ENCODE assay signal across 14 cellular contexts in genomic region chr12:15662303-15662980, GRCh38.
DNase-seq lines count a peak whose midpoint lies in the region; ATAC-seq and TF ChIP-seq lines count a peak whose summit lies in the region.
"Had no signal": no experiment of that assay in that cellular context is flagged by ENCODE, and none has a peak within 500 bp of the region (broad histone marks: within the 10 kb centered on the region; RNA-seq: fewer than 3 reads in every experiment).

No MANE protein-coding gene starts in this region.

- H3K27ac ChIP-seq in SK-N-SH (ENCODE audit: low read depth in 2 of 2, low read length in 1 of 2) (peak overlapping the region in 1 of 2 experiments; percentile 89; a peak in 2 of 4 replicates), gastroesophageal sphincter (no peak overlapping the region), psoas muscle (no peak overlapping the region)
- H3K27ac ChIP-seq: lower lobe of right lung, VCaP had no signal

- ATAC-seq in gastroesophageal sphincter (no peak), psoas muscle (no peak)
- ATAC-seq in activated CD4-positive, alpha-beta T cell treated with anti-CD3 and anti-CD28 coated beads for 36 hours, result no peak
- ATAC-seq: lower lobe of right lung had no signal

- H3F3A ChIP-seq in SK-N-SH (replicated peaks; ENCODE audit: insufficient read depth), result peaks cover 34% of the 10 kb centered on the region

- CTCF ChIA-PET in SK-N-SH (lab: Yijun Ruan, JAX), result interaction anchor here (1.6 to 1.8 kb wide), 2 partner anchors 28 to 72 kb away, joined by 4 to 5 read pairs; no protein-coding TSS in a partner anchor
- CTCF ChIA-PET in activated CD4-positive, alpha-beta T cell treated with anti-CD3 and anti-CD28 coated beads for 36 hours (lab: Charles Lee), result no interaction called here

- POLR2A ChIA-PET in SK-N-SH (lab: Yijun Ruan, JAX), result no interaction called here
- POLR2A ChIA-PET in activated CD4-positive, alpha-beta T cell treated with anti-CD3 and anti-CD28 coated beads for 36 hours (lab: Charles Lee), result no interaction called here

- no peak overlapping the region; the same call in 1 of the 2 replicates for H2AFZ ChIP-seq in SK-N-SH (ENCODE audit: low read depth)

- no peak overlapping the region for H3K4me3 ChIP-seq in SK-N-SH (ENCODE audit: low read depth in 2 of 2, low read length in 1 of 2)
- no peak overlapping the region for H3K4me3 ChIP-seq in skeletal muscle cell (ENCODE audit: low read depth, low read length)
- H3K4me3 ChIP-seq in gastroesophageal sphincter, result no peak overlapping the region
- no peak overlapping the region for H3K4me3 ChIP-seq in psoas muscle
- H3K4me3 ChIP-seq: lower lobe of right lung had no signal

- DNase-seq in ELR (ENCODE audit: low read depth) (peak; percentile 97), SK-N-SH (no peak), fibroblast of peridontal ligament (ENCODE audit: extremely low read depth) (peak; percentile 94), skeletal muscle cell (ENCODE audit: low read depth) (peak; percentile 76), NCI-H2029 (lab: John Stamatoyannopoulos, UW) (no peak), psoas muscle (no peak)
- no peak for DNase-seq in activated CD4-positive, alpha-beta T cell treated with anti-CD3 and anti-CD28 coated beads for 36 hours
- DNase-seq: activated effector memory CD4-positive, alpha-beta T cell treated with Interleukin-2 at 50 U/mL for 16 hours; DMS153; H9; lower lobe of right lung; NCI-H1417 treated with DMSO at 0.1 percent for 48 hours had no signal

- H3K27me3 ChIP-seq in SK-N-SH (ENCODE audit: insufficient read depth), result no peaks in the 10 kb centered on the region
- no peaks in the 10 kb centered on the region for H3K27me3 ChIP-seq in gastroesophageal sphincter
- H3K27me3 ChIP-seq in psoas muscle (ENCODE audit: insufficient read depth in 3 of 3, low read length in 2 of 3), result no peaks in the 10 kb centered on the region

- H3K79me2 ChIP-seq in SK-N-SH (ENCODE audit: insufficient read depth), result no peaks in the 10 kb centered on the region

- H3K4me1 ChIP-seq in SK-N-SH (ENCODE audit: control insufficient read depth in 1 of 2, insufficient read depth in 2 of 2, low read depth in 1 of 2, low read length in 1 of 2) (peaks cover 0 to 19% of the 10 kb centered on the region in 2 experiments; a peak in 3 of 4 replicates), gastroesophageal sphincter (no peaks in the 10 kb centered on the region), psoas muscle (no peaks in the 10 kb centered on the region)
- H3K4me1 ChIP-seq: lower lobe of right lung had no signal

- no peak overlapping the region for H3K27ac Mint-ChIP-seq in activated CD4-positive, alpha-beta T cell treated with anti-CD3 and anti-CD28 coated beads for 36 hours
- H3K27ac Mint-ChIP-seq: H9 had no signal

- no peaks in the 10 kb centered on the region for H3K9me2 ChIP-seq in SK-N-SH

- H3K9ac ChIP-seq in SK-N-SH, result peak overlapping the region; percentile 41; the same call in 1 of the 2 replicates

- no peaks in the 10 kb centered on the region for H3K36me3 Mint-ChIP-seq in activated CD4-positive, alpha-beta T cell treated with anti-CD3 and anti-CD28 coated beads for 36 hours (ENCODE audit: low read depth)

- peak overlapping the region; percentile 55; the same call in 1 of the 2 replicates for H3K4me2 ChIP-seq in SK-N-SH

- no peaks in the 10 kb centered on the region for H4K20me1 ChIP-seq in SK-N-SH (ENCODE audit: insufficient read depth)

- TF ChIP-seq EP300 in SK-N-SH (IDR thresholded peaks at IDR 0.05; ENCODE audit: borderline replicate concordance in 1 of 2, low read depth in 1 of 2, low read length in 1 of 2) (peak in 1 of 2 experiments; percentile 75; a peak in 2 of 4 replicates), gastroesophageal sphincter (IDR thresholded peaks at IDR 0.05) (no peak)

- no peaks in the 10 kb centered on the region for H3K9me3 Mint-ChIP-seq in activated CD4-positive, alpha-beta T cell treated with anti-CD3 and anti-CD28 coated beads for 36 hours (ENCODE audit: low read depth)
- H3K9me3 Mint-ChIP-seq: H9 had no signal

- H3K9me3 ChIP-seq in SK-N-SH (no peaks in the 10 kb centered on the region), gastroesophageal sphincter (no peaks in the 10 kb centered on the region), psoas muscle (no peaks in the 10 kb centered on the region)
- H3K9me3 ChIP-seq: lower lobe of right lung had no signal

- no peak for TF ChIP-seq RAD21 in SK-N-SH (IDR thresholded peaks at IDR 0.05; ENCODE audit: low read length)

- no peaks in the 10 kb centered on the region for H3K27me3 Mint-ChIP-seq in activated CD4-positive, alpha-beta T cell treated with anti-CD3 and anti-CD28 coated beads for 36 hours

- no peak for TF ChIP-seq POLR2A in gastroesophageal sphincter (IDR thresholded peaks at IDR 0.05)

- no peak overlapping the region for H3K4me3 Mint-ChIP-seq in activated CD4-positive, alpha-beta T cell treated with anti-CD3 and anti-CD28 coated beads for 36 hours
- H3K4me3 Mint-ChIP-seq: H9 had no signal

- intact Hi-C loops in psoas muscle (cut with DNase I), result no loop called here
- intact Hi-C loops in activated CD4-positive, alpha-beta T cell treated with anti-CD3 and anti-CD28 coated beads for 36 hours (cut with DNase I, micrococcal nuclease), result no loop called here

- TF ChIP-seq CTCF in SK-N-SH (IDR thresholded peaks at IDR 0.05) (no peak), gastroesophageal sphincter (IDR thresholded peaks at IDR 0.05) (no peak), psoas muscle (IDR thresholded peaks at IDR 0.05) (no peak)

- H3K4me1 Mint-ChIP-seq in activated CD4-positive, alpha-beta T cell treated with anti-CD3 and anti-CD28 coated beads for 36 hours, result no peaks in the 10 kb centered on the region

- WGBS in SK-N-SH (ENCODE audit: low lambda C conversion rate), result 17% methylated on average over 3 of the region's 3 CpGs
- WGBS in gastroesophageal sphincter (ENCODE audit: low coverage in 1 of 2), 2 donors, result 73 to 100% methylated on average over 3 of the region's 3 CpGs
- WGBS in psoas muscle, 3 donors, result 92 to 96% (median 94%) methylated on average over 3 of the region's 3 CpGs

- H3K36me3 ChIP-seq in SK-N-SH (replicated peaks in 1 of 2; ENCODE audit: control insufficient read depth in 1 of 2, insufficient read depth in 2 of 2, low read length in 1 of 2), result peaks cover 0 to 48% of the 10 kb centered on the region in 2 experiments
- H3K36me3 ChIP-seq in gastroesophageal sphincter, result peaks cover 0 to 44% of the 10 kb centered on the region in 2 donors
- peaks cover 0 to 63% of the 10 kb centered on the region in 2 donors for H3K36me3 ChIP-seq in psoas muscle (ENCODE audit: insufficient read depth in 1 of 2, low read depth in 1 of 2)

TF ChIP-seq in SK-N-SH, 30 proteins besides CTCF, POLR2A, EP300 and RAD21 (continues in another document):
- TF ChIP-seq TAF1 (IDR thresholded peaks at IDR 0.05; ENCODE audit: borderline replicate concordance, low read depth, low read length) (no peak), ELF1 (IDR thresholded peaks at IDR 0.05) (peak; percentile 74; the same call in 1 of the 2 replicates), CHD2 (IDR thresholded peaks at IDR 0.05; ENCODE audit: low read length, partially characterized antibody) (no peak), SIN3A (IDR thresholded peaks at IDR 0.05; ENCODE audit: borderline replicate concordance, low read depth, low read length) (no peak), NRF1 (IDR thresholded peaks at IDR 0.05; ENCODE audit: low read depth, low read length) (no peak), USF2 (IDR thresholded peaks at IDR 0.05; ENCODE audit: borderline replicate concordance, low read depth, low read length) (no peak), MXI1 (IDR thresholded peaks at IDR 0.05; ENCODE audit: low read depth, low read length) (no peak), MAX (IDR thresholded peaks at IDR 0.05; ENCODE audit: low read depth) (peak; percentile 23; the same call in 1 of the 2 replicates), RXRA (IDR thresholded peaks at IDR 0.05; ENCODE audit: borderline replicate concordance, low read depth) (0 out of 2 replicates have a peak, but pooled peaks have one; percentile 9), FOXJ3 (CRISPR knock-in tag; IDR thresholded peaks at IDR 0.05) (no peak), IRF3 (IDR thresholded peaks at IDR 0.05; ENCODE audit: low read depth, low read length) (no peak), FOSL2 (IDR thresholded peaks at IDR 0.05; ENCODE audit: borderline replicate concordance, low read depth) (peak; percentile 85), RCOR1 (IDR thresholded peaks at IDR 0.05; ENCODE audit: low read length) (no peak), JUND (IDR thresholded peaks at IDR 0.05) (peak; percentile 86), NFIC (IDR thresholded peaks at IDR 0.05; ENCODE audit: borderline replicate concordance) (peak; percentile 49; the same call in 1 of the 2 replicates), GABPA (IDR thresholded peaks at IDR 0.05; ENCODE audit: low read depth) (no peak)

Comparison
In these comparisons a context has a peak if more than half of its experiments do, and no peak if none do; other contexts are left out.
1. DNase-seq: peak in ELR (single experiment), fibroblast of peridontal ligament (single experiment) and skeletal muscle cell (single experiment); none in SK-N-SH (single experiment), NCI-H2029 (single experiment), psoas muscle (0 of 2) and activated CD4-positive, alpha-beta T cell treated with anti-CD3 and anti-CD28 coated beads for 36 hours (single experiment).